Comparison of ENCODE assay signal across 1 cellular context in the genomic region with DNA sequence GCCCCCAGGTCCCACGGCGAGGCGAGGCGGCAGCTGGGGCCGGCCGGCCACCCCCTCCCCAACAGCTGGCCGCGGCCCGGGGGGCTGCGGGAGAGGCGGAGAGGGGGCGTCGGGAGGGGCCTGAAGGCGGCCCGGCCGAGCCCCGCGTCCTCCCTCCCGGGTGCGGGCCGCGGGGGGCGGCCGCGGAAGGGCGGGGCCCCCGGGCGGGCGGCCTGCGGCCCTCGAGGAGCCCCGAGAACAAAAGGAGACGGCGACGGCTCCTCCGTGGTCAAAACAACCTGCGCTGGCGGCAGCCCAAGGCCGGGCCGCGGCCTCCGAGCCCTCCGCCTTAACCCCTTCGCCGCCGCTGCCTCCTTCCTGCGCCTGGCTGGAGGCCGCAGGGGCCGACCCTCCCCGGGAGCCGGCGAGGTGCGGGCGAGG.
TF ChIP-seq lines count a peak whose summit lies in the region.

No MANE protein-coding gene starts in this region.

TF ChIP-seq in GM12878, 131 proteins besides CTCF, POLR2A, EP300 and RAD21:
- TF ChIP-seq, protein P1, sequence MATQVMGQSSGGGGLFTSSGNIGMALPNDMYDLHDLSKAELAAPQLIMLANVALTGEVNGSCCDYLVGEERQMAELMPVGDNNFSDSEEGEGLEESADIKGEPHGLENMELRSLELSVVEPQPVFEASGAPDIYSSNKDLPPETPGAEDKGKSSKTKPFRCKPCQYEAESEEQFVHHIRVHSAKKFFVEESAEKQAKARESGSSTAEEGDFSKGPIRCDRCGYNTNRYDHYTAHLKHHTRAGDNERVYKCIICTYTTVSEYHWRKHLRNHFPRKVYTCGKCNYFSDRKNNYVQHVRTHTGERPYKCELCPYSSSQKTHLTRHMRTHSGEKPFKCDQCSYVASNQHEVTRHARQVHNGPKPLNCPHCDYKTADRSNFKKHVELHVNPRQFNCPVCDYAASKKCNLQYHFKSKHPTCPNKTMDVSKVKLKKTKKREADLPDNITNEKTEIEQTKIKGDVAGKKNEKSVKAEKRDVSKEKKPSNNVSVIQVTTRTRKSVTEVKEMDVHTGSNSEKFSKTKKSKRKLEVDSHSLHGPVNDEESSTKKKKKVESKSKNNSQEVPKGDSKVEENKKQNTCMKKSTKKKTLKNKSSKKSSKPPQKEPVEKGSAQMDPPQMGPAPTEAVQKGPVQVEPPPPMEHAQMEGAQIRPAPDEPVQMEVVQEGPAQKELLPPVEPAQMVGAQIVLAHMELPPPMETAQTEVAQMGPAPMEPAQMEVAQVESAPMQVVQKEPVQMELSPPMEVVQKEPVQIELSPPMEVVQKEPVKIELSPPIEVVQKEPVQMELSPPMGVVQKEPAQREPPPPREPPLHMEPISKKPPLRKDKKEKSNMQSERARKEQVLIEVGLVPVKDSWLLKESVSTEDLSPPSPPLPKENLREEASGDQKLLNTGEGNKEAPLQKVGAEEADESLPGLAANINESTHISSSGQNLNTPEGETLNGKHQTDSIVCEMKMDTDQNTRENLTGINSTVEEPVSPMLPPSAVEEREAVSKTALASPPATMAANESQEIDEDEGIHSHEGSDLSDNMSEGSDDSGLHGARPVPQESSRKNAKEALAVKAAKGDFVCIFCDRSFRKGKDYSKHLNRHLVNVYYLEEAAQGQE (IDR thresholded peaks at IDR 0.05; ENCODE audit: low read depth, low read length), result no peak
- TF ChIP-seq CHD1 (IDR thresholded peaks at IDR 0.05; ENCODE audit: low read depth, low read length), result no peak
- TF ChIP-seq EZH2 (IDR thresholded peaks at IDR 0.05; ENCODE audit: borderline replicate concordance, control insufficient read depth, low read depth, low read length), result 0 out of 2 replicates have a peak, but pooled peaks have one; percentile 1
- no peak for TF ChIP-seq ZNF622 (IDR thresholded peaks at IDR 0.05)
